Comparison of ENCODE assay signal across 18 cellular contexts in the genomic region with DNA sequence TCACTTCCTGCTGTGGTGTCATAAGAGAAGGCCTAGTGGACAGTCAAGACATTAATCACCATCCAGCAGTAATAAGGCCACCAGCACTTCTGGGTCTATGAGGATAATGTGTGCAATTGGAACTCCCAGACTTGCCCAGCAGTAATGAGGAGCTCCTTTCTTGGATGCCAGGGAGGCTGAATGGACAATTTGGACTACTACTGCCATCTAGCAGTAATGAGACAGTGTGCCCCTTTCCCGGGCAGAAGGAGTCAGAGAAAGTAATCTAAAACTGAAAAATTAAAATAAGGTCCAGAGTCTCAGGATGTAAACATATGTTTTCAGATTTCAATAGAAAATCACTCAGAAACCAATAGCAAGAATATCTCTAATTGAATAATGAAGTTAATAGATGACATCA.
A peak's percentile ranks its signal among the peaks of the same experiment; 100 is the strongest.
DNase-seq lines count a peak whose midpoint lies in the region; ATAC-seq and TF ChIP-seq lines count a peak whose summit lies in the region.
"Had no signal": no experiment of that assay in that cellular context is flagged by ENCODE, and none has a peak within 500 bp of the region (broad histone marks: within the 10 kb centered on the region; RNA-seq: fewer than 3 reads in every experiment).

No MANE protein-coding gene starts in this region.

- no peaks in the 10 kb centered on the region for H3K27me3 Mint-ChIP-seq in activated CD4-positive, alpha-beta memory T cell treated with anti-CD3 and anti-CD28 coated beads for 36 hours
- H3K27me3 Mint-ChIP-seq: CD8-positive, alpha-beta memory T cell; central memory CD8-positive, alpha-beta T cell had no signal

- H3K9me3 ChIP-seq in tibial nerve (no peaks in the 10 kb centered on the region), right cardiac atrium (ENCODE audit: control insufficient read depth, low read length) (no peaks in the 10 kb centered on the region)
- H3K9me3 ChIP-seq: suprapubic skin had no signal

- H3K27me3 ChIP-seq in tibial nerve = no peaks in the 10 kb centered on the region
- no peaks in the 10 kb centered on the region for H3K27me3 ChIP-seq in right cardiac atrium (ENCODE audit: control insufficient read depth, insufficient read depth)
- H3K27me3 ChIP-seq: suprapubic skin had no signal

- 66 to 71% methylated on average over 1 of the region's 1 CpG for WGBS in tibial nerve, 2 donors
- 80% methylated on average over 1 of the region's 1 CpG for WGBS in right cardiac atrium

- DNase-seq in Daoy (ENCODE audit: low read depth) (peak; percentile 2), M059J (ENCODE audit: low read depth) (peak; percentile 1), kidney tubule cell (ENCODE audit: low spot score) (peak; percentile 17), tibial nerve (ENCODE audit: low spot score in 2 of 2) (no peak), right cardiac atrium (no peak)
- no peak for DNase-seq in activated CD4-positive, alpha-beta memory T cell treated with anti-CD3 and anti-CD28 coated beads for 36 hours
- DNase-seq: activated CD8-positive, alpha-beta memory T cell treated with anti-CD3 and anti-CD28 coated beads for 24 hours; activated naive CD4-positive, alpha-beta T cell treated with anti-CD3 and anti-CD28 coated beads, Interleukin-2, amount 50 U/mL, for 16 hours; CD8-positive, alpha-beta memory T cell; HCEC 1CT; kidney; NCI-H187; T-helper 9 cell had no signal

- H3K27ac Mint-ChIP-seq in activated CD4-positive, alpha-beta memory T cell treated with anti-CD3 and anti-CD28 coated beads for 36 hours = no peak overlapping the region
- H3K27ac Mint-ChIP-seq: CD8-positive, alpha-beta memory T cell; nephron had no signal

- CTCF ChIA-PET in activated CD4-positive, alpha-beta memory T cell treated with anti-CD3 and anti-CD28 coated beads for 36 hours (lab: Charles Lee) = no interaction called here

- no peaks in the 10 kb centered on the region for H3K36me3 ChIP-seq in tibial nerve
- H3K36me3 ChIP-seq: suprapubic skin had no signal

- no peaks in the 10 kb centered on the region for H3K4me1 ChIP-seq in tibial nerve
- H3K4me1 ChIP-seq in right cardiac atrium (ENCODE audit: control insufficient read depth, insufficient read depth, low read length) = no peaks in the 10 kb centered on the region
- H3K4me1 ChIP-seq: suprapubic skin had no signal

- no peak for TF ChIP-seq EP300 in tibial nerve (IDR thresholded peaks at IDR 0.05)

- no peaks in the 10 kb centered on the region for H3K36me3 Mint-ChIP-seq in activated CD4-positive, alpha-beta memory T cell treated with anti-CD3 and anti-CD28 coated beads for 36 hours
- H3K36me3 Mint-ChIP-seq: CD8-positive, alpha-beta memory T cell had no signal

- no peaks in the 10 kb centered on the region for H3K9me3 Mint-ChIP-seq in activated CD4-positive, alpha-beta memory T cell treated with anti-CD3 and anti-CD28 coated beads for 36 hours
- H3K9me3 Mint-ChIP-seq: nephron had no signal

- intact Hi-C loops in right cardiac atrium (cut with DNase I) = no loop called here
- intact Hi-C loops in activated CD4-positive, alpha-beta memory T cell treated with anti-CD3 and anti-CD28 coated beads for 36 hours (cut with micrococcal nuclease) = no loop called here

- POLR2A ChIA-PET in activated CD4-positive, alpha-beta memory T cell treated with anti-CD3 and anti-CD28 coated beads for 36 hours (lab: Charles Lee) = no interaction called here

- ATAC-seq in right cardiac atrium = no peak

- H3K4me3 Mint-ChIP-seq in activated CD4-positive, alpha-beta memory T cell treated with anti-CD3 and anti-CD28 coated beads for 36 hours = no peak overlapping the region
- H3K4me3 Mint-ChIP-seq: central memory CD8-positive, alpha-beta T cell; nephron had no signal

- no peak overlapping the region for H3K27ac ChIP-seq in VCaP
- no peak overlapping the region for H3K27ac ChIP-seq in tibial nerve
- H3K27ac ChIP-seq in right cardiac atrium (ENCODE audit: low read length) = no peak overlapping the region
- H3K27ac ChIP-seq: skin epidermis, suprapubic skin had no signal

- H3K4me3 ChIP-seq in tibial nerve = no peak overlapping the region
- no peak overlapping the region for H3K4me3 ChIP-seq in right cardiac atrium (ENCODE audit: low read length)
- H3K4me3 ChIP-seq: skin epidermis, suprapubic skin had no signal

- H3K4me1 Mint-ChIP-seq in activated CD4-positive, alpha-beta memory T cell treated with anti-CD3 and anti-CD28 coated beads for 36 hours (ENCODE audit: low read depth) = no peaks in the 10 kb centered on the region
- H3K4me1 Mint-ChIP-seq: CD8-positive, alpha-beta memory T cell; central memory CD8-positive, alpha-beta T cell; nephron had no signal

- TF ChIP-seq POLR2A in tibial nerve (IDR thresholded peaks at IDR 0.05) = no peak

- TF ChIP-seq CTCF in VCaP (conservative IDR thresholded peaks at IDR 0.05) (peak; percentile 81), tibial nerve (IDR thresholded peaks at IDR 0.05) (no peak)

Comparison
In these comparisons a context has a peak if more than half of its experiments do, and no peak if none do; other contexts are left out.
1. DNase-seq: peak in Daoy (single experiment), M059J (single experiment) and kidney tubule cell (single experiment); none in tibial nerve (0 of 2), right cardiac atrium (0 of 3) and activated CD4-positive, alpha-beta memory T cell treated with anti-CD3 and anti-CD28 coated beads for 36 hours (single experiment).